In genomic region chr2:106158871-106159270, GRCh38 we compare ENCODE assay signal across 19 cellular contexts. TPM values are rescaled to one million over a fixed set of nuclear protein-coding genes. Genes with fewer than 3 reads are reported as not detected.
A peak's percentile ranks its signal among the peaks of the same experiment; 100 is the strongest.
DNase-seq lines count a peak whose midpoint lies in the region; ATAC-seq lines count a peak whose summit lies in the region.
"Had no signal": no experiment of that assay in that cellular context is flagged by ENCODE, and none has a peak within 500 bp of the region (broad histone marks: within the 10 kb centered on the region; RNA-seq: fewer than 3 reads in every experiment).

No MANE protein-coding gene starts in this region.

- H3K27ac ChIP-seq in CD8-positive, alpha-beta memory T cell (ENCODE audit: low read depth, low read length) = peak overlapping the region; percentile 66
- H3K27ac ChIP-seq: parathyroid adenoma, tibial artery had no signal

- ATAC-seq in natural killer cell treated with Interleukin-12 subunit alpha and Interleukin-12 subunit beta and Interleukin-15 and Interleukin-18, amount 100 ng/mL, for 72 hours = peak in 1 of 2 donors; percentile 14
- ATAC-seq in GM18907 (IDR thresholded peaks at IDR 0.05; ENCODE audit: unreplicated experiment) (no peak), GM18873 (IDR thresholded peaks at IDR 0.05; ENCODE audit: low FRiP score, unreplicated experiment) (no peak)
- ATAC-seq: heart left ventricle, PC-3, SK-N-SH treated with all-trans-retinoic acid at 6 μM for 48 hours had no signal

- H3K27me3 ChIP-seq in CD8-positive, alpha-beta memory T cell (ENCODE audit: insufficient read depth, low read length, poor library complexity, severe bottlenecking) = no peaks in the 10 kb centered on the region
- H3K27me3 ChIP-seq: esophagus squamous epithelium, heart left ventricle, tibial artery had no signal

- peaks cover 23 to 59% (median 29%) of the 10 kb centered on the region in 3 donors for H3K36me3 Mint-ChIP-seq in CD8-positive, alpha-beta memory T cell
- H3K36me3 Mint-ChIP-seq in natural killer cell treated with Interleukin-12 subunit alpha and Interleukin-12 subunit beta and Interleukin-15 and Interleukin-18, amount 100 ng/mL, for 72 hours = peaks cover 53% of the 10 kb centered on the region

- peak overlapping the region; percentile 90 to 100 (median 98) for H3K27ac Mint-ChIP-seq in CD8-positive, alpha-beta memory T cell
- peak overlapping the region; percentile 94 to 95 for H3K27ac Mint-ChIP-seq in natural killer cell treated with Interleukin-12 subunit alpha and Interleukin-12 subunit beta and Interleukin-15 and Interleukin-18, amount 100 ng/mL, for 72 hours
- H3K27ac Mint-ChIP-seq: mesothelial cell of epicardium had no signal

- peaks cover 74 to 96% (median 93%) of the 10 kb centered on the region in 3 donors for H3K4me1 Mint-ChIP-seq in CD8-positive, alpha-beta memory T cell
- H3K4me1 Mint-ChIP-seq in natural killer cell treated with Interleukin-12 subunit alpha and Interleukin-12 subunit beta and Interleukin-15 and Interleukin-18, amount 100 ng/mL, for 72 hours (ENCODE audit: low read depth in 2 of 2) = peaks cover 48 to 66% of the 10 kb centered on the region in 2 donors

- CTCF ChIA-PET in CD8-positive, alpha-beta memory T cell (lab: Charles Lee) = interaction anchor here (1.3 to 3.6 kb wide), 5 partner anchors 10 to 54 kb away, joined by 3 to 21 read pairs (median 5); no protein-coding TSS in a partner anchor

- H3K9me3 ChIP-seq in CD8-positive, alpha-beta memory T cell (ENCODE audit: low read length) = peaks cover 8% of the 10 kb centered on the region

- H3K4me3 Mint-ChIP-seq in CD8-positive, alpha-beta memory T cell = peak overlapping the region; percentile 87 to 94 (median 93)
- H3K4me3 Mint-ChIP-seq in natural killer cell treated with Interleukin-12 subunit alpha and Interleukin-12 subunit beta and Interleukin-15 and Interleukin-18, amount 100 ng/mL, for 72 hours = peak overlapping the region; percentile 91
- H3K4me3 Mint-ChIP-seq: mesothelial cell of epicardium had no signal

- no peaks in the 10 kb centered on the region for H3K27me3 Mint-ChIP-seq in CD8-positive, alpha-beta memory T cell
- no peaks in the 10 kb centered on the region for H3K27me3 Mint-ChIP-seq in natural killer cell treated with Interleukin-12 subunit alpha and Interleukin-12 subunit beta and Interleukin-15 and Interleukin-18, amount 100 ng/mL, for 72 hours

- H3K36me3 ChIP-seq in CD8-positive, alpha-beta memory T cell (ENCODE audit: insufficient read depth, low read length) = peaks cover 18% of the 10 kb centered on the region

- H3K9me3 Mint-ChIP-seq in CD8-positive, alpha-beta memory T cell = peaks cover 5 to 14% (median 13%) of the 10 kb centered on the region in 5 donors
- H3K9me3 Mint-ChIP-seq in natural killer cell treated with Interleukin-12 subunit alpha and Interleukin-12 subunit beta and Interleukin-15 and Interleukin-18, amount 100 ng/mL, for 72 hours = no peaks in the 10 kb centered on the region

- peak overlapping the region; percentile 75 for H3K4me3 ChIP-seq in CD8-positive, alpha-beta memory T cell (ENCODE audit: low read length)
- H3K4me3 ChIP-seq: tibial artery had no signal

- peaks cover 80% of the 10 kb centered on the region for H3K4me1 ChIP-seq in CD8-positive, alpha-beta memory T cell (ENCODE audit: insufficient read depth, low read length)
- H3K4me1 ChIP-seq: tibial artery had no signal

- DNase-seq in CD8-positive, alpha-beta memory T cell = peak; percentile 12 to 62 (median 48)
- DNase-seq in T-helper 2 cell = peak in 3 of 5 experiments; percentile 19 to 79 (median 50)
- peak; percentile 36 for DNase-seq in activated effector memory CD4-positive, alpha-beta T cell treated with Interleukin-2 at 50 U/mL for 16 hours
- no peak for DNase-seq in natural killer cell treated with Interleukin-12 subunit alpha and Interleukin-12 subunit beta and Interleukin-15 and Interleukin-18, amount 100 ng/mL, for 72 hours (ENCODE audit: low spot score)
- DNase-seq in NCI-H82 (lab: John Stamatoyannopoulos, UW) = no peak
- DNase-seq: cortex of kidney, esophagus squamous epithelium, heart left ventricle, KG1, kidney, NCI-H1436, NCI-H446, PC-3, tibial artery had no signal

- POLR2A ChIA-PET in CD8-positive, alpha-beta memory T cell (lab: Charles Lee) = interaction anchor here (0.9 to 2.3 kb wide), 2 partner anchors 11 to 17 kb away, joined by 4 to 13 read pairs; no protein-coding TSS in a partner anchor

RNA-seq across cellular contexts. Expression of gene UXS1, which starts 35.2 kb away (rescaled TPM):
- total RNA-seq in CD8-positive, alpha-beta memory T cell = 10 to 100 TPM; 47.2 to 51.6 TPM
- polyA plus RNA-seq in CD8-positive, alpha-beta memory T cell = 76.1 TPM
- 100 to 1,000 TPM; 104 to 116 TPM for total RNA-seq in natural killer cell treated with Interleukin-12 subunit alpha and Interleukin-12 subunit beta and Interleukin-15 and Interleukin-18, amount 100 ng/mL, for 72 hours

Comparison
In these comparisons a context has a peak if more than half of its experiments do, and no peak if none do; other contexts are left out.
1. DNase-seq: peak in CD8-positive, alpha-beta memory T cell (5 of 5), T-helper 2 cell (3 of 5) and activated effector memory CD4-positive, alpha-beta T cell treated with Interleukin-2 at 50 U/mL for 16 hours (single experiment); none in natural killer cell treated with Interleukin-12 subunit alpha and Interleukin-12 subunit beta and Interleukin-15 and Interleukin-18, amount 100 ng/mL, for 72 hours (single experiment) and NCI-H82 (single experiment).